In genomic region chr9:107270082-107270481, GRCh38 we compare ENCODE assay signal across 25 cellular contexts. TPM values are rescaled to one million over a fixed set of nuclear protein-coding genes. Genes with fewer than 3 reads are reported as not detected.
DNase-seq lines count a peak whose midpoint lies in the region; ATAC-seq and TF ChIP-seq lines count a peak whose summit lies in the region.
"Had no signal": no experiment of that assay in that cellular context is flagged by ENCODE, and none has a peak within 500 bp of the region (broad histone marks: within the 10 kb centered on the region; RNA-seq: fewer than 3 reads in every experiment).

No MANE protein-coding gene starts in this region.

- H4K8ac ChIP-seq in trophoblast cell (ENCODE audit: low read depth, low read length): no peak overlapping the region

- intact Hi-C loops in Caco-2 (cut with micrococcal nuclease; ENCODE audit: unreplicated experiment): no loop called here

- no peak overlapping the region for H4K91ac ChIP-seq in trophoblast cell (ENCODE audit: low read depth, low read length)

- H3K9me2 ChIP-seq in Loucy (replicated peaks; ENCODE audit: low read depth, low read length): no peaks in the 10 kb centered on the region
- no peaks in the 10 kb centered on the region for H3K9me2 ChIP-seq in hepatocyte (replicated peaks; ENCODE audit: insufficient read depth)
- no peaks in the 10 kb centered on the region for H3K9me2 ChIP-seq in Karpas-422 (replicated peaks; ENCODE audit: insufficient read depth, low read length)

- peak overlapping the region; percentile 28 for H3K14ac ChIP-seq in trophoblast cell (ENCODE audit: low read length)

- CTCF ChIA-PET in Caco-2 (lab: Charles Lee): interaction anchor here (0.7 to 1.0 kb wide), 2 partner anchors 21 to 31 kb away, joined by 3 read pairs; no protein-coding TSS in a partner anchor

- TSS peak; percentile 84 for BruUV-seq in Caco-2 (replicated peaks; lab: Mats Ljungman, UMichigan)

- peaks cover 24% of the 10 kb centered on the region for H3K4me1 Mint-ChIP-seq in Caco-2 (ENCODE audit: low read depth, unreplicated experiment)

- no peak overlapping the region for H3K9ac ChIP-seq in Loucy (ENCODE audit: low read depth, low read length, poor library complexity, severe bottlenecking)
- H3K9ac ChIP-seq in trophoblast cell (ENCODE audit: low read length): no peak overlapping the region
- H3K9ac ChIP-seq in Karpas-422 (ENCODE audit: low read length): no peak overlapping the region
- H3K9ac ChIP-seq: BLaER1 had no signal

- H4K20me1 ChIP-seq in Loucy (ENCODE audit: insufficient read depth, low read length, poor library complexity, severe bottlenecking) (no peaks in the 10 kb centered on the region), hepatocyte (ENCODE audit: insufficient read depth, poor library complexity, severe bottlenecking) (no peaks in the 10 kb centered on the region), Karpas-422 (ENCODE audit: insufficient read depth, low read depth, low read length) (no peaks in the 10 kb centered on the region)
- H4K20me1 ChIP-seq: BLaER1 had no signal

- no peaks in the 10 kb centered on the region for H3K27me3 Mint-ChIP-seq in Caco-2 (ENCODE audit: insufficient read depth, unreplicated experiment)

- peak overlapping the region; percentile 24 for H3K27ac Mint-ChIP-seq in Caco-2 (ENCODE audit: unreplicated experiment)
- H3K27ac Mint-ChIP-seq: activated B cell treated with CpG ODN at 0.5 μM for 24 hours; activated T-cell treated with anti-CD3 and anti-CD28 coated beads, Interleukin-2, amount 50 U/mL, for 24 hours; endodermal cell; nephron had no signal

- H2BK12ac ChIP-seq in trophoblast cell (ENCODE audit: low read length): no peak overlapping the region

- H3K36me3 Mint-ChIP-seq in Caco-2 (ENCODE audit: insufficient read depth, unreplicated experiment): no peaks in the 10 kb centered on the region

- no peak overlapping the region for H3K23ac ChIP-seq in trophoblast cell (ENCODE audit: low read length)

- H3K4me1 ChIP-seq in Caco-2 (peaks cover 28% of the 10 kb centered on the region), Loucy (ENCODE audit: insufficient read depth, low read length, poor library complexity, severe bottlenecking) (no peaks in the 10 kb centered on the region), hepatocyte (ENCODE audit: insufficient read depth) (peaks cover 22% of the 10 kb centered on the region), trophoblast cell (ENCODE audit: control insufficient read depth in 1 of 2, insufficient read depth in 2 of 2, low read length in 2 of 2) (peaks cover 4 to 14% of the 10 kb centered on the region in 2 experiments), Karpas-422 (ENCODE audit: low read length) (peaks cover 3% of the 10 kb centered on the region; the same call in 1 of the 2 replicates)
- H3K4me1 ChIP-seq: BLaER1, testis had no signal

- TF ChIP-seq POLR2A in GM18505 (IDR thresholded peaks at IDR 0.05; ENCODE audit: borderline replicate concordance, extremely low read depth, insufficient read depth, insufficient read length): no peak

- H3K4me3 ChIP-seq in Caco-2 (ENCODE audit: low read depth, low read length) (no peak overlapping the region), Loucy (ENCODE audit: low read length, poor library complexity, severe bottlenecking) (no peak overlapping the region), hepatocyte (no peak overlapping the region), trophoblast cell (ENCODE audit: low read depth, low read length) (no peak overlapping the region), Karpas-422 (ENCODE audit: low read length) (no peak overlapping the region)
- H3K4me3 ChIP-seq: BLaER1, lung, skin epidermis, testis had no signal

- TF ChIP-seq CTCF in Caco-2 (IDR thresholded peaks at IDR 0.05; ENCODE audit: insufficient read depth in 1 of 2, low read depth in 1 of 2, low read length in 1 of 2, severe bottlenecking in 1 of 2, unreplicated experiment in 1 of 2): no peak
- no peak for TF ChIP-seq CTCF in Loucy (conservative IDR thresholded peaks at IDR 0.05; ENCODE audit: low read length)
- no peak for TF ChIP-seq CTCF in hepatocyte (IDR thresholded peaks at IDR 0.05; ENCODE audit: poor library complexity)

- H3K27me3 ChIP-seq in Caco-2 (replicated peaks; ENCODE audit: control insufficient read depth, insufficient read depth, low read length) (no peaks in the 10 kb centered on the region), Loucy (ENCODE audit: insufficient read depth, low read length, poor library complexity, severe bottlenecking) (no peaks in the 10 kb centered on the region), hepatocyte (no peaks in the 10 kb centered on the region), trophoblast cell (ENCODE audit: insufficient read depth, low read length) (no peaks in the 10 kb centered on the region), Karpas-422 (ENCODE audit: low read length) (no peaks in the 10 kb centered on the region)
- H3K27me3 ChIP-seq: BLaER1, testis had no signal

- no peaks in the 10 kb centered on the region for H3K9me3 Mint-ChIP-seq in Caco-2 (ENCODE audit: unreplicated experiment)

- H3K4me3 Mint-ChIP-seq in Caco-2 (ENCODE audit: unreplicated experiment): no peak overlapping the region
- H3K4me3 Mint-ChIP-seq: activated B cell treated with CpG ODN at 0.5 μM for 24 hours; activated T-cell treated with anti-CD3 and anti-CD28 coated beads, Interleukin-2, amount 50 U/mL, for 24 hours; endodermal cell; nephron had no signal

- H3K79me1 ChIP-seq in trophoblast cell (ENCODE audit: low read length): peaks cover 12% of the 10 kb centered on the region

- H3F3A ChIP-seq in Loucy (ENCODE audit: low read depth): no peaks in the 10 kb centered on the region

- WGBS in hepatocyte (ENCODE audit: low lambda C conversion rate, missing lambda C conversion rate): 77% methylated on average over 1 of the region's 1 CpG
- no CpG with 5 or more reads among the region's 1 CpG for WGBS in trophoblast cell (ENCODE audit: extremely low coverage, insufficient coverage, insufficient read length)

- H3K27ac ChIP-seq in hepatocyte: peak overlapping the region; percentile 60
- H3K27ac ChIP-seq in trophoblast cell (ENCODE audit: low read depth, low read length): no peak overlapping the region
- no peak overlapping the region for H3K27ac ChIP-seq in Karpas-422 (ENCODE audit: low read length)
- H3K27ac ChIP-seq: BLaER1, RWPE1, testis had no signal

- H3K4me2 ChIP-seq in Loucy (ENCODE audit: low read depth, low read length, poor library complexity, severe bottlenecking) (peak overlapping the region; percentile 15), hepatocyte (peak overlapping the region; percentile 41), trophoblast cell (ENCODE audit: low read length) (no peak overlapping the region), Karpas-422 (ENCODE audit: low read depth, low read length, poor library complexity, severe bottlenecking) (no peak overlapping the region)
- H3K4me2 ChIP-seq: BLaER1 had no signal

- H2AFZ ChIP-seq in Loucy (ENCODE audit: low read length) (peak overlapping the region; percentile 47), hepatocyte (no peak overlapping the region), trophoblast cell (ENCODE audit: insufficient read depth, low read length, poor library complexity) (no peak overlapping the region), Karpas-422 (ENCODE audit: low read length) (no peak overlapping the region)

- POLR2A ChIA-PET in Caco-2 (lab: Charles Lee): interaction anchor here (1.3 to 2.4 kb wide), 3 partner anchors 9 to 21 kb away, joined by 3 to 8 read pairs (median 4); partner anchors contain the start of gene RAD23B

- H2BK120ac ChIP-seq in trophoblast cell (ENCODE audit: insufficient read depth, low read length, poor library complexity): no peak overlapping the region

- no peak overlapping the region for H4K12ac ChIP-seq in trophoblast cell (ENCODE audit: low read depth, low read length)

- no peak for ATAC-seq in GM18505 (IDR thresholded peaks at IDR 0.05; ENCODE audit: unreplicated experiment)
- ATAC-seq: esophagus mucosa; stimulated activated naive CD8-positive, alpha-beta T cell treated with anti-CD3 and anti-CD28 coated beads, Interleukin-15, Interleukin-2, amounts not matched to agents 100 U/mL and 50 U/mL, for 24 hours had no signal

- no peak overlapping the region for H2AK5ac ChIP-seq in trophoblast cell (ENCODE audit: low read length)

- DNase-seq in Caco-2 (no peak), hepatocyte (ENCODE audit: low spot score) (no peak), trophoblast cell (no peak), dermis blood vessel endothelial cell (no peak), Karpas-422 (no peak), ureter (ENCODE audit: low spot score) (no peak)
- DNase-seq: activated B cell treated with CpG ODN at 0.5 μM for 24 hours; activated gamma-delta T cell; activated T-cell treated with anti-CD3 and anti-CD28 coated beads, Interleukin-2, amount 50 U/mL, for 24 hours; central memory CD4-positive, alpha-beta T cell; endodermal cell; head of caudate nucleus; NCI-H1092; NCI-H1694; NCI-H82; stimulated activated naive CD8-positive, alpha-beta T cell treated with anti-CD3 and anti-CD28 coated beads, Interleukin-15, Interleukin-2, amounts not matched to agents 100 U/mL and 50 U/mL, for 24 hours; testis had no signal

- H3K9me3 ChIP-seq in Caco-2 (no peaks in the 10 kb centered on the region), Loucy (ENCODE audit: insufficient read depth, low read depth, low read length) (no peaks in the 10 kb centered on the region), hepatocyte (ENCODE audit: low read depth) (no peaks in the 10 kb centered on the region), trophoblast cell (ENCODE audit: insufficient read depth, low read depth, low read length) (no peaks in the 10 kb centered on the region), Karpas-422 (ENCODE audit: low read length) (no peaks in the 10 kb centered on the region)
- H3K9me3 ChIP-seq: BLaER1, testis had no signal

- no peaks in the 10 kb centered on the region for H3K36me3 ChIP-seq in Caco-2 (ENCODE audit: control insufficient read depth, insufficient read depth, low read length)
- H3K36me3 ChIP-seq in Loucy (ENCODE audit: insufficient read depth, low read length): no peaks in the 10 kb centered on the region
- no peaks in the 10 kb centered on the region for H3K36me3 ChIP-seq in hepatocyte (replicated peaks; ENCODE audit: insufficient read depth, low read depth)
- H3K36me3 ChIP-seq in trophoblast cell (ENCODE audit: control insufficient read depth in 1 of 2, insufficient read depth in 2 of 2, low read length in 2 of 2): no peaks in the 10 kb centered on the region
- H3K36me3 ChIP-seq in Karpas-422 (ENCODE audit: insufficient read depth, low read length): no peaks in the 10 kb centered on the region
- H3K36me3 ChIP-seq: BLaER1 had no signal

- no peak overlapping the region for H3K18ac ChIP-seq in trophoblast cell (ENCODE audit: low read length)

- no peaks in the 10 kb centered on the region for H3K79me2 ChIP-seq in Loucy (ENCODE audit: insufficient read depth, low read length)
- H3K79me2 ChIP-seq in hepatocyte: no peaks in the 10 kb centered on the region
- H3K79me2 ChIP-seq in trophoblast cell (ENCODE audit: control insufficient read depth, insufficient read depth, low read length, poor library complexity): peaks cover 2% of the 10 kb centered on the region
- H3K79me2 ChIP-seq in Karpas-422 (ENCODE audit: low read length): no peaks in the 10 kb centered on the region

- no peak overlapping the region for H3K4ac ChIP-seq in trophoblast cell (ENCODE audit: low read depth, low read length)

- H2BK5ac ChIP-seq in trophoblast cell (ENCODE audit: low read depth, low read length, poor library complexity): no peak overlapping the region

RNA-seq across cellular contexts. Expression of gene RAD23B, which starts 13.0 kb away (rescaled TPM):
- 188 TPM in 2 replicates for total RNA-seq in Caco-2 (2022)
- 126 and 142 TPM in 2 replicates for total RNA-seq in hepatocyte
- 15.9 and 19.4 TPM in 2 replicates for polyA plus RNA-seq in hepatocyte
- 272 and 284 TPM in 2 replicates for polyA plus RNA-seq in trophoblast cell (2013)
- 75.0 and 98.8 TPM in 2 replicates for total RNA-seq in dermis blood vessel endothelial cell
- total RNA-seq in Karpas-422 (2014; rRNA removed; shearing (Covaris generic); ENCODE audit: low replicate concordance): 50.2 and 60.2 TPM in 2 replicates
- 132 TPM for total RNA-seq in ureter

Comparison
In these comparisons a context has a peak if more than half of its experiments do, and no peak if none do; other contexts are left out.
1. H3K4me2 ChIP-seq: peak in Loucy (single experiment) and hepatocyte (single experiment); none in trophoblast cell (single experiment) and Karpas-422 (single experiment).